In genomic region chr1:192950926-192951325, GRCh38 we compare ENCODE assay signal across 36 cellular contexts.
"Had no signal": no experiment of that assay in that cellular context is flagged by ENCODE, and none has a peak within 500 bp of the region (broad histone marks: within the 10 kb centered on the region; RNA-seq: fewer than 3 reads in every experiment).

No MANE protein-coding gene starts in this region.

- H3K27me3 Mint-ChIP-seq: activated B cell treated with CpG ODN at 0.5 μM for 24 hours; activated CD4-positive, alpha-beta memory T cell treated with anti-CD3 and anti-CD28 coated beads for 36 hours; activated CD4-positive, alpha-beta T cell treated with anti-CD3 and anti-CD28 coated beads, Interleukin-2, amount 10 ng/mL, durations not matched to agents 24 days and 14 days; activated CD8-positive, alpha-beta T cell treated with anti-CD3 and anti-CD28 coated beads for 36 hours; activated naive CD8-positive, alpha-beta T cell treated with anti-CD3 and anti-CD28 coated beads for 36 hours; activated T-helper 17 cell treated with anti-CD3 and anti-CD28 coated beads, Interleukin-2, amount 50 U/mL, for 72 hours had no signal

- H3K27ac Mint-ChIP-seq: activated B cell treated with CpG ODN at 0.5 μM for 24 hours; activated CD4-positive, alpha-beta memory T cell treated with anti-CD3 and anti-CD28 coated beads for 36 hours; activated CD4-positive, alpha-beta T cell treated with anti-CD3 and anti-CD28 coated beads, Interleukin-2, amount 10 ng/mL, durations not matched to agents 24 days and 14 days; activated CD8-positive, alpha-beta T cell treated with anti-CD3 and anti-CD28 coated beads for 36 hours; activated naive CD4-positive, alpha-beta T cell treated with anti-CD3 and anti-CD28 coated beads for 36 hours; activated naive CD4-positive, alpha-beta T cell treated with anti-CD3 and anti-CD28 coated beads, Interleukin-2, amount 50 U/mL, for 72 hours; activated naive CD8-positive, alpha-beta T cell treated with anti-CD3 and anti-CD28 coated beads for 36 hours; activated T-cell treated with anti-CD3 and anti-CD28 coated beads, Interleukin-2, amount 50 U/mL, for 72 hours; activated T-helper 1 cell treated with anti-CD3 and anti-CD28 coated beads, Interleukin-12 subunit alpha, Interleukin-12 subunit beta, Interleukin-2, Interleukin-4 antibody, amounts not matched to agents 30 ng/mL and 10 ng/mL and 1 ng/mL, durations not matched to agents 14 hours and 24 hours and 36 hours; activated T-helper 17 cell treated with anti-CD3 and anti-CD28 coated beads, Interleukin-2, amount 50 U/mL, for 72 hours; T-helper 1 cell treated with Interleukin-12 subunit alpha and Interleukin-12 subunit beta and Interleukin-4 antibody, amounts not matched to agents 30 μg/mL and 1 μg/mL, for 36 hours; T-helper 2 cell treated with Interferon-gamma antibody and Interleukin-4, amounts not matched to agents 5 μg/mL and 100 μg/mL, for 36 hours had no signal

- ATAC-seq: activated CD8-positive, alpha-beta T cell treated with anti-CD3 and anti-CD28 coated beads for 36 hours; activated naive CD4-positive, alpha-beta T cell treated with anti-CD3 and anti-CD28 coated beads, Interleukin-2, amount 50 U/mL, for 72 hours; activated T-cell treated with anti-CD3 and anti-CD28 coated beads, Interleukin-2, amount 50 U/mL, for 4 hours; activated T-cell treated with anti-CD3 and anti-CD28 coated beads, Interleukin-2, amount 50 U/mL, for 72 hours; activated T-helper 17 cell treated with anti-CD3 and anti-CD28 coated beads, Interleukin-2, amount 50 U/mL, for 72 hours; body of pancreas had no signal

- H3K4me1 ChIP-seq: body of pancreas, breast epithelium had no signal

- H3K4me3 Mint-ChIP-seq: activated B cell treated with CpG ODN at 0.5 μM for 24 hours; activated CD4-positive, alpha-beta memory T cell treated with anti-CD3 and anti-CD28 coated beads for 36 hours; activated CD4-positive, alpha-beta T cell treated with anti-CD3 and anti-CD28 coated beads, Interleukin-2, amount 10 ng/mL, durations not matched to agents 24 days and 14 days; activated CD8-positive, alpha-beta T cell treated with anti-CD3 and anti-CD28 coated beads for 36 hours; activated naive CD4-positive, alpha-beta T cell treated with anti-CD3 and anti-CD28 coated beads for 36 hours; activated naive CD8-positive, alpha-beta T cell treated with anti-CD3 and anti-CD28 coated beads for 36 hours; activated T-cell treated with anti-CD3 and anti-CD28 coated beads, Interleukin-2, amount 50 U/mL, for 4 hours; activated T-cell treated with anti-CD3 and anti-CD28 coated beads, Interleukin-2, amount 50 U/mL, for 72 hours; activated T-helper 1 cell treated with anti-CD3 and anti-CD28 coated beads, Interleukin-12 subunit alpha, Interleukin-12 subunit beta, Interleukin-2, Interleukin-4 antibody, amounts not matched to agents 30 ng/mL and 10 ng/mL and 1 ng/mL, durations not matched to agents 14 hours and 24 hours and 36 hours; activated T-helper 17 cell treated with anti-CD3 and anti-CD28 coated beads, Interleukin-2, amount 50 U/mL, for 72 hours; T-helper 1 cell treated with Interleukin-12 subunit alpha and Interleukin-12 subunit beta and Interleukin-4 antibody, amounts not matched to agents 30 μg/mL and 1 μg/mL, for 36 hours; T-helper 2 cell treated with Interferon-gamma antibody and Interleukin-4, amounts not matched to agents 5 μg/mL and 100 μg/mL, for 36 hours had no signal

- H3K27ac ChIP-seq: adrenal gland, body of pancreas, brain microvascular endothelial cell, breast epithelium, VCaP had no signal

- H3K27me3 ChIP-seq: adrenal gland, body of pancreas, brain microvascular endothelial cell, breast epithelium had no signal

- H3K9me3 ChIP-seq: adrenal gland, body of pancreas, breast epithelium had no signal

- DNase-seq: activated B cell treated with CpG ODN at 0.5 μM for 24 hours; activated CD4-positive, alpha-beta memory T cell treated with anti-CD3 and anti-CD28 coated beads for 36 hours; activated CD4-positive, alpha-beta T cell treated with anti-CD3 and anti-CD28 coated beads for 4 hours; activated CD4-positive, alpha-beta T cell treated with anti-CD3 and anti-CD28 coated beads, Interleukin-2, amount 10 ng/mL, durations not matched to agents 24 days and 14 days; activated CD4-positive, alpha-beta T cell treated with anti-CD3 and anti-CD28 coated beads, Interleukin-2, amount 50 U/mL, for 1 hour; activated CD4-positive, alpha-beta T cell treated with anti-CD3 and anti-CD28 coated beads, Interleukin-2, amount 50 U/mL, for 4 hours; activated CD4-positive, CD25-positive, alpha-beta regulatory T cell treated with anti-CD3 and anti-CD28 coated beads, Interleukin-2, amount 50 U/mL, for 72 hours; activated CD8-positive, alpha-beta memory T cell treated with anti-CD3 and anti-CD28 coated beads, Interleukin-2, amount 50 U/mL, for 4 hours; activated CD8-positive, alpha-beta T cell treated with anti-CD3 and anti-CD28 coated beads for 36 hours; activated effector memory CD4-positive, alpha-beta T cell treated with anti-CD3 and anti-CD28 coated beads, Interleukin-2, amount 50 U/mL, for 16 hours; activated gamma-delta T cell treated with Interleukin-2 at 50 U/mL for 16 hours; activated naive CD4-positive, alpha-beta T cell; activated naive CD4-positive, alpha-beta T cell treated with anti-CD3 and anti-CD28 coated beads for 36 hours; activated naive CD4-positive, alpha-beta T cell treated with anti-CD3 and anti-CD28 coated beads, Interleukin-2, amount 50 U/mL, for 16 hours; activated naive CD8-positive, alpha-beta T cell treated with anti-CD3 and anti-CD28 coated beads for 36 hours; activated T-cell treated with anti-CD3 and anti-CD28 coated beads for 4 hours; activated T-cell treated with anti-CD3 and anti-CD28 coated beads, Interleukin-2, amount 50 U/mL, for 1 hour; activated T-cell treated with anti-CD3 and anti-CD28 coated beads, Interleukin-2, amount 50 U/mL, for 4 hours; activated T-cell treated with anti-CD3 and anti-CD28 coated beads, Interleukin-2, amount 50 U/mL, for 72 hours; adrenal gland; amniotic stem cell; aorta; body of pancreas; brain microvascular endothelial cell; central memory CD4-positive, alpha-beta T cell; T-helper 1 cell; T-helper 2 cell; T-helper 9 cell had no signal

- FAIRE-seq: astrocyte had no signal

- H3K4me3 ChIP-seq: adrenal gland, body of pancreas, breast epithelium had no signal

- H3K9me3 Mint-ChIP-seq: activated B cell treated with CpG ODN at 0.5 μM for 24 hours; activated CD4-positive, alpha-beta memory T cell treated with anti-CD3 and anti-CD28 coated beads for 36 hours; activated CD4-positive, alpha-beta T cell treated with anti-CD3 and anti-CD28 coated beads, Interleukin-2, amount 10 ng/mL, durations not matched to agents 24 days and 14 days; activated CD8-positive, alpha-beta T cell treated with anti-CD3 and anti-CD28 coated beads for 36 hours; activated naive CD4-positive, alpha-beta T cell treated with anti-CD3 and anti-CD28 coated beads for 36 hours; activated naive CD4-positive, alpha-beta T cell treated with anti-CD3 and anti-CD28 coated beads, Interleukin-2, amount 50 U/mL, for 72 hours; activated naive CD8-positive, alpha-beta T cell treated with anti-CD3 and anti-CD28 coated beads for 36 hours; activated T-cell treated with anti-CD3 and anti-CD28 coated beads, Interleukin-2, amount 50 U/mL, for 4 hours; activated T-cell treated with anti-CD3 and anti-CD28 coated beads, Interleukin-2, amount 50 U/mL, for 72 hours; activated T-helper 1 cell treated with anti-CD3 and anti-CD28 coated beads, Interleukin-12 subunit alpha, Interleukin-12 subunit beta, Interleukin-2, Interleukin-4 antibody, amounts not matched to agents 30 ng/mL and 10 ng/mL and 1 ng/mL, durations not matched to agents 14 hours and 24 hours and 36 hours; activated T-helper 17 cell treated with anti-CD3 and anti-CD28 coated beads, Interleukin-2, amount 50 U/mL, for 72 hours; T-helper 1 cell treated with Interleukin-12 subunit alpha and Interleukin-12 subunit beta and Interleukin-4 antibody, amounts not matched to agents 30 μg/mL and 1 μg/mL, for 36 hours; T-helper 2 cell treated with Interferon-gamma antibody and Interleukin-4, amounts not matched to agents 5 μg/mL and 100 μg/mL, for 36 hours had no signal

- H3K4me1 Mint-ChIP-seq: activated naive CD8-positive, alpha-beta T cell treated with anti-CD3 and anti-CD28 coated beads for 36 hours; activated T-helper 17 cell treated with anti-CD3 and anti-CD28 coated beads, Interleukin-2, amount 50 U/mL, for 72 hours had no signal

- H3K36me3 Mint-ChIP-seq: activated naive CD4-positive, alpha-beta T cell treated with anti-CD3 and anti-CD28 coated beads, Interleukin-2, amount 50 U/mL, for 72 hours had no signal

- H3K36me3 ChIP-seq: adrenal gland, brain microvascular endothelial cell, breast epithelium had no signal
